ENCODE assay signal across 9 cellular contexts in the genomic region with DNA sequence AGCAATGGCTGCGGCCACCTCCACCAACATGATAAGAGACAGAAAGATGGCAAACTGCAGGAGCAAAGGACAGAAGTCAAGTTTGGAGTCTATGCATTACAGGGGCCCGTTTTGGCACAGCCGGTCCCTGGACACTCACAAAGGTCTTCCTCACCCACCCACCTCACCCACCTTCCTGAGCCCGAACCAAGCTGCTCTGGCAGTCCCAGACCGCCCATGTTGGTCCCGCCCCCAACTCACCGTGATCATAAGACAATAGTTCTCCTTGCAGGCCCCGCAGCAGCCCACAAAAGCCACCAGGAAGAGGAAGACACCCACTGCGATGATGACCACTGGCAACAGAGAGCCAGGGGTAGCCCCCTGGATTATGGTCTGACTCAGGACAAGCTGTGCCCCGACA. TPM values are rescaled to one million over a fixed set of nuclear protein-coding genes. Genes with fewer than 3 reads are reported as not detected.
DNase-seq lines count a peak whose midpoint lies in the region; ATAC-seq and TF ChIP-seq lines count a peak whose summit lies in the region.
"Had no signal": no experiment of that assay in that cellular context is flagged by ENCODE, and none has a peak within 500 bp of the region (broad histone marks: within the 10 kb centered on the region; RNA-seq: fewer than 3 reads in every experiment).

No MANE protein-coding gene starts in this region.

- H3K27ac ChIP-seq in BLaER1 (peak overlapping the region; percentile 89), RWPE1 (peak overlapping the region; percentile 99), epithelial cell of prostate (peak overlapping the region; percentile 98), neutrophil (peak overlapping the region; percentile 95)

- peak overlapping the region; percentile 87 for H3K9ac ChIP-seq in BLaER1

- H3K27me3 ChIP-seq in BLaER1 (no peaks in the 10 kb centered on the region), neutrophil (no peaks in the 10 kb centered on the region)

- H3K4me3 ChIP-seq in BLaER1 = peak overlapping the region; percentile 77; the same call in 1 of the 2 replicates
- H3K4me3 ChIP-seq in neutrophil (ENCODE audit: low read depth in 1 of 2, low read length in 1 of 2) = peak overlapping the region; percentile 69 to 88

- H3K9me3 ChIP-seq in BLaER1 = no peaks in the 10 kb centered on the region
- H3K9me3 ChIP-seq in neutrophil = no peaks in the 10 kb centered on the region

- H3K4me1 ChIP-seq in BLaER1 = peaks cover 77% of the 10 kb centered on the region
- H3K4me1 ChIP-seq in neutrophil (ENCODE audit: control insufficient read depth in 1 of 2, insufficient read depth in 1 of 2, low read depth in 1 of 2, low read length in 1 of 2) = peaks cover 46 to 49% of the 10 kb centered on the region in 2 experiments

- ATAC-seq in GM18517 (IDR thresholded peaks at IDR 0.05; ENCODE audit: unreplicated experiment) = no peak

- peaks cover 28% of the 10 kb centered on the region for H4K20me1 ChIP-seq in BLaER1

- CTCF ChIA-PET in RWPE1 (lab: Yijun Ruan, JAX) = no interaction called here

- H3K36me3 ChIP-seq in BLaER1 (peaks cover 36% of the 10 kb centered on the region), neutrophil (peaks cover 54% of the 10 kb centered on the region)

- DNase-seq in RWPE1 (ENCODE audit: low spot score) (no peak), epithelial cell of prostate (ENCODE audit: low read depth, low spot score) (no peak), mesenteric fat pad (ENCODE audit: low spot score) (no peak), DMS153 (lab: John Stamatoyannopoulos, UW) (no peak)
- no peak for DNase-seq in stimulated activated CD4-positive, alpha-beta T cell treated with anti-CD3 and anti-CD28 coated beads, Interleukin-1b, Interleukin-23, amount 100 ng/mL, for 48 hours
- DNase-seq: KG1 had no signal

- no peak for TF ChIP-seq CTCF in RWPE1 (conservative IDR thresholded peaks at IDR 0.05; ENCODE audit: low read depth)
- TF ChIP-seq CTCF in neutrophil (IDR thresholded peaks at IDR 0.05) = no peak

- peak overlapping the region; percentile 99 for H3K4me2 ChIP-seq in BLaER1

- POLR2A ChIA-PET in RWPE1 (lab: Yijun Ruan, JAX; ENCODE audit: low non-redundant PET) = no interaction called here

RNA-seq across cellular contexts. Expression of a gene that starts 1.9 kb away (rescaled TPM):
- total RNA-seq in mesenteric fat pad = 1,545 TPM

RNA-seq across cellular contexts. Expression of a gene that starts 6.7 kb away (rescaled TPM):
- total RNA-seq in mesenteric fat pad = 123 TPM

RNA-seq across cellular contexts. Expression of a gene that starts 11.1 kb away (rescaled TPM):
- 136 TPM for total RNA-seq in mesenteric fat pad

RNA-seq across cellular contexts. Expression of a gene that starts 16.0 kb away (rescaled TPM):
- 5.8 TPM for total RNA-seq in mesenteric fat pad

RNA-seq across cellular contexts. Expression of a gene that starts 19.2 kb away (rescaled TPM):
- total RNA-seq in mesenteric fat pad = 536 TPM
